ENCODE assay signal across 22 cellular contexts in the genomic region with DNA sequence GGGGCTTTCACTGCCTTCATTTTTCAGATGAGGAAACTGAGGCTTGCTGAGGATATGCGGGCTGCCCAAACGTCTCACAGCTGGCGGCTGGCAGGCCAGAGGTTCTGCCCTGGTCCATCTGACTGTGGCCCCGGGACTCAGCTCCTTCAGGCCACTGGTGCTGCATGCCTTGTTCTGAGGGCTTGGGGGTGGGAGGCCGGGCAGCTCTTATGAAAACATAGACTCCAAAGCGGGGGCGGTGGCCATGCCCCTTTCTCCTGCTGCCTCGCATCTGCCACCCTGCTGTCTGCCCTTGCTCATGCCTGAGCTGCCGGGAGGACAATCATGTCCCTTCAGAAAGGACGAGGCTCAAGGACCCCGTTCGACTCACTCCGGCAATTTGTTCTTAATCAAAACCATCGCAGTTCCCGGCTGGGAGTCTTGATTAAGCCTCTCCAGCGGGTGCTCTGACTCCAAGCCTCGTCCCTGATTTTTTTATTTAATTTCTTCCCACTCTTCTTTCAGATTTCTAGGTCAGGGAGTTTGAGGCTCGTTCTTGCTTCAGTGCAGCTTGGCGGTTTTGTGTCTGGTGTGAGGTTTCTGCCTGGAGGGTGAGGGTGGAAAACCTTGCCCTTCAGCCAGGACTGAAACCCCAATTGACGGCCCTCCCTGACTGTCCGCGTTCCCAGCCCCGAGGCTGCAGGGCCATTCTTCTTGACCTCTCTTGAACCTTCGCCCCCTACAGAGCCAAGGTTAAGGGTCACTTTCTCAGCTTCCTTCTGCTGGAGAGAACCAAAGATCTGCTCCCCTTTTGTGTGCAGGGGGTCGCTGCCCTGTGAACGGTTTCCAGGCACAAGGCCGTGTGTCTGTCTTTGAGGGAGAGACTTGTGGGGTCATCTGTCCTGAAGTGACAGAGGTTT.
A peak's percentile ranks its signal among the peaks of the same experiment; 100 is the strongest.
DNase-seq lines count a peak whose midpoint lies in the region; ATAC-seq, FAIRE-seq and TF ChIP-seq lines count a peak whose summit lies in the region.
"Had no signal": no experiment of that assay in that cellular context is flagged by ENCODE, and none has a peak within 500 bp of the region (broad histone marks: within the 10 kb centered on the region; RNA-seq: fewer than 3 reads in every experiment).

No MANE protein-coding gene starts in this region.

- H3K27me3 Mint-ChIP-seq in activated T-cell treated with anti-CD3 and anti-CD28 coated beads, Interleukin-2, amount 50 U/mL, for 72 hours (ENCODE audit: low read depth): no peaks in the 10 kb centered on the region
- H3K27me3 Mint-ChIP-seq: CD4-positive, alpha-beta T cell had no signal

- H3K4me2 ChIP-seq in osteoblast (ENCODE audit: insufficient read depth, low read length): no peak overlapping the region

- peaks cover 6% of the 10 kb centered on the region for H3K27me3 ChIP-seq in osteoblast (ENCODE audit: insufficient read depth, low read length)
- H3K27me3 ChIP-seq: MG63 had no signal

- intact Hi-C loops in cardiac septum (cut with DNase I) (no loop called here), Right ventricle myocardium superior (cut with DNase I) (no loop called here), kidney (cut with DNase I) (no loop called here)

- peaks cover 3 to 12% of the 10 kb centered on the region in 2 donors for H3K36me3 Mint-ChIP-seq in activated T-cell treated with anti-CD3 and anti-CD28 coated beads, Interleukin-2, amount 50 U/mL, for 72 hours (ENCODE audit: insufficient read depth in 2 of 2)

- no peak overlapping the region for H3K27ac ChIP-seq in kidney (ENCODE audit: low read depth in 2 of 2, low read length in 2 of 2)
- H3K27ac ChIP-seq in osteoblast (ENCODE audit: low read depth, low read length): no peak overlapping the region

- FAIRE-seq in kidney (lab: Jason Lieb, UNC): no peak
- FAIRE-seq: GM12892, HepG2 had no signal

- peaks cover 0 to 2% of the 10 kb centered on the region in 2 donors for H3K9me3 Mint-ChIP-seq in activated T-cell treated with anti-CD3 and anti-CD28 coated beads, Interleukin-2, amount 50 U/mL, for 72 hours
- H3K9me3 Mint-ChIP-seq: CD4-positive, alpha-beta T cell had no signal

- H3K9me3 ChIP-seq in kidney (ENCODE audit: control insufficient read depth in 1 of 2, low read length in 2 of 2) (no peaks in the 10 kb centered on the region), osteoblast (ENCODE audit: low read depth, low read length) (no peaks in the 10 kb centered on the region)
- H3K9me3 ChIP-seq: MG63 had no signal

- H2AFZ ChIP-seq in osteoblast (ENCODE audit: low read length): no peak overlapping the region

- no peak for TF ChIP-seq CTCF in kidney (IDR thresholded peaks at IDR 0.05; ENCODE audit: borderline replicate concordance, extremely low read depth, insufficient read depth)
- no peak for TF ChIP-seq CTCF in osteoblast (IDR thresholded peaks at IDR 0.05; ENCODE audit: extremely low read depth, low read depth, low read length)

- no peaks in the 10 kb centered on the region for H4K20me1 ChIP-seq in osteoblast (ENCODE audit: insufficient read depth, low read length)

- no peaks in the 10 kb centered on the region for H3K4me1 ChIP-seq in kidney (ENCODE audit: control insufficient read depth in 1 of 2, insufficient read depth in 1 of 2, low read depth in 1 of 2, low read length in 2 of 2)
- no peaks in the 10 kb centered on the region for H3K4me1 ChIP-seq in osteoblast (ENCODE audit: insufficient read depth, low read length)

- H3K4me3 ChIP-seq in kidney (ENCODE audit: low read length in 2 of 2) (no peak overlapping the region), osteoblast (ENCODE audit: insufficient read depth, low read length) (no peak overlapping the region)
- H3K4me3 ChIP-seq: MG63 had no signal

- H3K27ac Mint-ChIP-seq in activated T-cell treated with anti-CD3 and anti-CD28 coated beads, Interleukin-2, amount 50 U/mL, for 72 hours: no peak overlapping the region
- H3K27ac Mint-ChIP-seq: B cell; CD4-positive, alpha-beta T cell; HFFc6 had no signal

- H3K79me2 ChIP-seq in osteoblast (ENCODE audit: insufficient read depth, low read length): no peaks in the 10 kb centered on the region

- H3K4me1 Mint-ChIP-seq in activated T-cell treated with anti-CD3 and anti-CD28 coated beads, Interleukin-2, amount 50 U/mL, for 72 hours (ENCODE audit: low read depth): peaks cover 2% of the 10 kb centered on the region
- H3K4me1 Mint-ChIP-seq: B cell had no signal

- H3K4me3 Mint-ChIP-seq in activated T-cell treated with anti-CD3 and anti-CD28 coated beads, Interleukin-2, amount 50 U/mL, for 72 hours: no peak overlapping the region
- H3K4me3 Mint-ChIP-seq: B cell; CD4-positive, alpha-beta T cell; HFFc6 had no signal

- in situ Hi-C loops in G401 (cut with HindIII; ENCODE audit: low sequenced_read_pairs): no loop called here

- H3K36me3 ChIP-seq in kidney (ENCODE audit: control insufficient read depth in 1 of 2, insufficient read depth in 2 of 2, low read length in 2 of 2) (no peaks in the 10 kb centered on the region), osteoblast (ENCODE audit: insufficient read depth, low read length) (no peaks in the 10 kb centered on the region)
- H3K36me3 ChIP-seq: MG63 had no signal

- H3K9ac ChIP-seq in kidney (ENCODE audit: low read length in 2 of 2): no peak overlapping the region

- DNase-seq in cardiac septum (ENCODE audit: low spot score) (peak; percentile 56), Right ventricle myocardium superior (no peak), kidney (peak; percentile 40), osteoblast (ENCODE audit: insufficient read length, low spot score, missing footprints) (peak; percentile 48), G401 (ENCODE audit: low spot score) (no peak), NCI-H226 (no peak)
- no peak for DNase-seq in activated T-cell treated with anti-CD3 and anti-CD28 coated beads, Interleukin-2, amount 50 U/mL, for 72 hours
- DNase-seq: ACHN; CD4-positive, alpha-beta T cell; DMS79; GDM1; GOT3; HFFc6; MG63; NCI-H1092 treated with DMSO at 0.1 percent for 48 hours; NCI-H1694 treated with DMSO at 0.1 percent for 48 hours; NCI-H446; NCI-H748 treated with DMSO at 0.1 percent for 48 hours; SHP77 had no signal

- ATAC-seq in Right ventricle myocardium superior (ENCODE audit: poor library complexity): no peak
- no peak for ATAC-seq in activated T-cell treated with anti-CD3 and anti-CD28 coated beads, Interleukin-2, amount 50 U/mL, for 72 hours (replicated peaks in 1 of 2)
- ATAC-seq: HepG2 had no signal

Comparison
In these comparisons a context has a peak if more than half of its experiments do, and no peak if none do; other contexts are left out.
1. DNase-seq: peak in cardiac septum (single experiment), kidney (single experiment) and osteoblast (single experiment); none in Right ventricle myocardium superior (single experiment), G401 (single experiment), NCI-H226 (single experiment) and activated T-cell treated with anti-CD3 and anti-CD28 coated beads, Interleukin-2, amount 50 U/mL, for 72 hours (0 of 2).